Comparison of ENCODE assay signal across 8 cellular contexts in the genomic region with DNA sequence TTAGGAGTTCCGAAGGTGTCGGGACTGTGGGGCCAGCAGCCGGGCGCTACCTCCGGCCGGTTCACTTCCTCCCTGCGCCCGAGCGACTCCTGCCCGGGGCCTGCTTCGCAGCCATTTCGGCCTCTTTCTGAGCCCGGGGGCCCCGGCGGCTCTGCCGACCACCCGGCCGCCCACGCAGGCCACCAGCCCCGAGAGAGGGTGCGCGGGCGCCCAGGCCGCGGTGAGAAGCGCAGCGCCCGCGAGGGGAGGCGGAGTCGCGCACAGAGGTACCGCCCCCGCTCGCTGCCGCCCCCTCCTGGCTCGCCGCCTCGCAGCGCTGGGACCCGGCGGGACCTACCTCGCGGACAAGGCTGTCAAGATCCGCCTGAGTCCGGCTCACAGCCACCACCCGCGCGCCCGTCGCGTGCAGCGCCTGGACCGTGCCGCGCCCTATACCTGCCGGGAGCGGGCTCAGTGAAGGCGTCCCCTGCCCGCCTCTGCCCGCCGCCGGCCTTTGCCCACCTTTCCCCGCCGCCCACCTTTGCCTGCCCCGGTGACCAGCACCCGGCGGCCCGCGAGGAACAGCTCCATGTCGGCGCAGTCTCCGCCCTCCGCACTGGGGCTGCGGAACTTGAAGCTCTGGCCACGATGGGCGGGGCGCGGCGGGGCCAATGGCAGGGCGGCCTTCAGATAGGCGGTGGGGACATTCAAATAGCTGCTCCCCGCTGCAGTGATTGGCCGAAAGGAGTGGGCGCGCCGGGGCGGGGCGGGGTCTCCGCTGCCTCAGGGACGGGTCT. TPM values are rescaled to one million over a fixed set of nuclear protein-coding genes. Genes with fewer than 3 reads are reported as not detected.
DNase-seq lines count a peak whose midpoint lies in the region; ATAC-seq and TF ChIP-seq lines count a peak whose summit lies in the region.

TSS of gene DCXR (minus strand) at position 585 of the 776 bp plus-strand sequence. CDS start at position 570, 15 bp downstream.

- peaks cover 15% of the 10 kb centered on the region for H3K4me1 ChIP-seq in mucosa of stomach (ENCODE audit: control insufficient read depth, insufficient read depth, low read length)

- H3K4me3 Mint-ChIP-seq in activated T-cell treated with anti-CD3 and anti-CD28 coated beads, Interleukin-2, amount 50 U/mL, for 24 hours = peak within 1 kb of the TSS; percentile 83

- H3K27ac Mint-ChIP-seq in activated T-cell treated with anti-CD3 and anti-CD28 coated beads, Interleukin-2, amount 50 U/mL, for 24 hours = peak within 1 kb of the TSS; percentile 94

- no peaks in the 10 kb centered on the region for H3K36me3 ChIP-seq in mucosa of stomach (ENCODE audit: control insufficient read depth, insufficient read depth, low read length)

- H3K9me3 Mint-ChIP-seq in activated T-cell treated with anti-CD3 and anti-CD28 coated beads, Interleukin-2, amount 50 U/mL, for 24 hours = no peaks in the 10 kb centered on the region

- no peaks in the 10 kb centered on the region for H3K9me3 ChIP-seq in mucosa of stomach (ENCODE audit: control insufficient read depth, low read length)

- H3K4me3 ChIP-seq in epithelial cell of proximal tubule (ENCODE audit: low read depth, low read length) (peak within 1 kb of the TSS; percentile 70), mucosa of stomach (ENCODE audit: low read length) (peak within 1 kb of the TSS; percentile 69)

- TF ChIP-seq CTCF in epithelial cell of proximal tubule (conservative IDR thresholded peaks at IDR 0.05; ENCODE audit: low read depth, low read length) = peak; percentile 62

- H3K27me3 ChIP-seq in mucosa of stomach (ENCODE audit: control insufficient read depth, insufficient read depth, low read length) = no peaks in the 10 kb centered on the region

- peaks cover 22% of the 10 kb centered on the region for H3K36me3 Mint-ChIP-seq in activated T-cell treated with anti-CD3 and anti-CD28 coated beads, Interleukin-2, amount 50 U/mL, for 24 hours (ENCODE audit: low read depth)

- ATAC-seq in GM21717 (IDR thresholded peaks at IDR 0.05; ENCODE audit: unreplicated experiment) = peak; percentile 86

- H3K4me1 Mint-ChIP-seq in activated T-cell treated with anti-CD3 and anti-CD28 coated beads, Interleukin-2, amount 50 U/mL, for 24 hours (ENCODE audit: low read depth) = peaks cover 29% of the 10 kb centered on the region

- DNase-seq in DMS53 treated with DMSO at 0.1 percent for 48 hours (lab: John Stamatoyannopoulos, UW; ENCODE audit: unreplicated experiment) (peak; percentile 97), KG1 (lab: John Stamatoyannopoulos, UW) (peak; percentile 78), epithelial cell of proximal tubule (ENCODE audit: low read depth) (peak; percentile 42)
- peak; percentile 95 for DNase-seq in activated T-cell treated with anti-CD3 and anti-CD28 coated beads, Interleukin-2, amount 50 U/mL, for 24 hours
- peak; percentile 86 to 88 for DNase-seq in stimulated activated CD8-positive, alpha-beta memory T cell treated with anti-CD3 and anti-CD28 coated beads, Interleukin-7, amount 100 ng/mL, for 1 hour (ENCODE audit: low read depth in 2 of 2)

- H3K27me3 Mint-ChIP-seq in activated T-cell treated with anti-CD3 and anti-CD28 coated beads, Interleukin-2, amount 50 U/mL, for 24 hours = no peaks in the 10 kb centered on the region

- H3K9ac ChIP-seq in mucosa of stomach (ENCODE audit: low read length) = peak within 1 kb of the TSS; percentile 78

TF ChIP-seq in PFSK-1, 5 proteins besides CTCF, POLR2A, EP300 and RAD21:
- peak; percentile 70; the same call in 1 of the 2 replicates for TF ChIP-seq TAF1 (IDR thresholded peaks at IDR 0.05; ENCODE audit: borderline replicate concordance, insufficient read depth, low read length)
- peak; percentile 54 for TF ChIP-seq FOXP2 (optimal IDR thresholded peaks at IDR 0.05; ENCODE audit: borderline replicate concordance, extremely low read depth, extremely low read length, insufficient read depth)
- peak; percentile 99 for TF ChIP-seq POLR2AphosphoS5 (IDR thresholded peaks at IDR 0.05; ENCODE audit: low read depth, low read length)
- TF ChIP-seq REST (IDR thresholded peaks at IDR 0.05; ENCODE audit: insufficient read depth in 1 of 2, low read depth in 2 of 2, low read length in 2 of 2) = 0 out of 4 replicates have a peak, but pooled peaks of 1 of the 2 experiments have one; percentile 36
- TF ChIP-seq SIN3A (IDR thresholded peaks at IDR 0.05; ENCODE audit: borderline replicate concordance, insufficient read depth, low read length) = peak; percentile 92; the same call in 1 of the 2 replicates

RNA-seq across cellular contexts. Expression of gene DCXR, which starts in this region (rescaled TPM):
- 340 TPM for polyA plus RNA-seq in PFSK-1 (2012; ENCODE audit: insufficient read length, low read depth)
- total RNA-seq in epithelial cell of proximal tubule = 85.4 and 93.1 TPM in 2 replicates

Comparison
In these comparisons a context has a peak if more than half of its experiments do, and no peak if none do; other contexts are left out.
1. Peak in every context shown above with its lines: DNase-seq, ATAC-seq and H3K4me3 ChIP-seq.
2. DNase-seq: peak in every context shown above with its lines; median percentile 97 in DMS53 treated with DMSO at 0.1 percent for 48 hours; 95 in activated T-cell treated with anti-CD3 and anti-CD28 coated beads, Interleukin-2, amount 50 U/mL, for 24 hours; 87 in stimulated activated CD8-positive, alpha-beta memory T cell treated with anti-CD3 and anti-CD28 coated beads, Interleukin-7, amount 100 ng/mL, for 1 hour; 78 in KG1; 42 in epithelial cell of proximal tubule.